ENCODE assay signal across 2 cellular contexts in the genomic region with DNA sequence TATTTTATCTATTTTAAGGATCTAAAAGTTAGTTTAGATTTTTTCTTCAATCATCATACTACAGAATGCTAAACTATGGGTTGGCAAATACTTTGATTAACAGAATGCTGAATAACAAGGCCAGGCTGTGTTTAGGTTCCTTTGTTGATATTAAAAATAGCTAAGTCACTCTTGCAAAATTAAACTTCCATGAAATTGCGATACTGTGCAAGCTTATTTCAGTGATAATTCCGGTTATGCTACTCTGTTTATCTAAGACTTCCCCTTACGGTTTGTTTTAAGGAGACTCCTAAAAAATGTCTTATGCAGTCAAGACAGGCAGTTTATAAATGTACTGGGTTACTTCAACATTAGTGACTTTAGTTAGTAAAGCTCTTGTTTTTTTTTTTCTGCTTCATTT.
TF ChIP-seq lines count a peak whose summit lies in the region.

No MANE protein-coding gene starts in this region.

TF ChIP-seq in liver, 16 proteins besides CTCF, POLR2A, EP300 and RAD21:
- TF ChIP-seq HNF4A (conservative IDR thresholded peaks at IDR 0.05) (no peak), NR2F2 (IDR thresholded peaks at IDR 0.05) (no peak)
- TF ChIP-seq, protein P1, sequence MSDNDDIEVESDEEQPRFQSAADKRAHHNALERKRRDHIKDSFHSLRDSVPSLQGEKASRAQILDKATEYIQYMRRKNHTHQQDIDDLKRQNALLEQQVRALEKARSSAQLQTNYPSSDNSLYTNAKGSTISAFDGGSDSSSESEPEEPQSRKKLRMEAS (IDR thresholded peaks at IDR 0.05), result no peak
- TF ChIP-seq, protein P2, sequence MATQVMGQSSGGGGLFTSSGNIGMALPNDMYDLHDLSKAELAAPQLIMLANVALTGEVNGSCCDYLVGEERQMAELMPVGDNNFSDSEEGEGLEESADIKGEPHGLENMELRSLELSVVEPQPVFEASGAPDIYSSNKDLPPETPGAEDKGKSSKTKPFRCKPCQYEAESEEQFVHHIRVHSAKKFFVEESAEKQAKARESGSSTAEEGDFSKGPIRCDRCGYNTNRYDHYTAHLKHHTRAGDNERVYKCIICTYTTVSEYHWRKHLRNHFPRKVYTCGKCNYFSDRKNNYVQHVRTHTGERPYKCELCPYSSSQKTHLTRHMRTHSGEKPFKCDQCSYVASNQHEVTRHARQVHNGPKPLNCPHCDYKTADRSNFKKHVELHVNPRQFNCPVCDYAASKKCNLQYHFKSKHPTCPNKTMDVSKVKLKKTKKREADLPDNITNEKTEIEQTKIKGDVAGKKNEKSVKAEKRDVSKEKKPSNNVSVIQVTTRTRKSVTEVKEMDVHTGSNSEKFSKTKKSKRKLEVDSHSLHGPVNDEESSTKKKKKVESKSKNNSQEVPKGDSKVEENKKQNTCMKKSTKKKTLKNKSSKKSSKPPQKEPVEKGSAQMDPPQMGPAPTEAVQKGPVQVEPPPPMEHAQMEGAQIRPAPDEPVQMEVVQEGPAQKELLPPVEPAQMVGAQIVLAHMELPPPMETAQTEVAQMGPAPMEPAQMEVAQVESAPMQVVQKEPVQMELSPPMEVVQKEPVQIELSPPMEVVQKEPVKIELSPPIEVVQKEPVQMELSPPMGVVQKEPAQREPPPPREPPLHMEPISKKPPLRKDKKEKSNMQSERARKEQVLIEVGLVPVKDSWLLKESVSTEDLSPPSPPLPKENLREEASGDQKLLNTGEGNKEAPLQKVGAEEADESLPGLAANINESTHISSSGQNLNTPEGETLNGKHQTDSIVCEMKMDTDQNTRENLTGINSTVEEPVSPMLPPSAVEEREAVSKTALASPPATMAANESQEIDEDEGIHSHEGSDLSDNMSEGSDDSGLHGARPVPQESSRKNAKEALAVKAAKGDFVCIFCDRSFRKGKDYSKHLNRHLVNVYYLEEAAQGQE (IDR thresholded peaks at IDR 0.05), result no peak
TF ChIP-seq in liver: peak in this region for 0.

TF ChIP-seq in HepG2, 621 proteins besides CTCF, POLR2A, EP300 and RAD21:
- TF ChIP-seq, protein P3, sequence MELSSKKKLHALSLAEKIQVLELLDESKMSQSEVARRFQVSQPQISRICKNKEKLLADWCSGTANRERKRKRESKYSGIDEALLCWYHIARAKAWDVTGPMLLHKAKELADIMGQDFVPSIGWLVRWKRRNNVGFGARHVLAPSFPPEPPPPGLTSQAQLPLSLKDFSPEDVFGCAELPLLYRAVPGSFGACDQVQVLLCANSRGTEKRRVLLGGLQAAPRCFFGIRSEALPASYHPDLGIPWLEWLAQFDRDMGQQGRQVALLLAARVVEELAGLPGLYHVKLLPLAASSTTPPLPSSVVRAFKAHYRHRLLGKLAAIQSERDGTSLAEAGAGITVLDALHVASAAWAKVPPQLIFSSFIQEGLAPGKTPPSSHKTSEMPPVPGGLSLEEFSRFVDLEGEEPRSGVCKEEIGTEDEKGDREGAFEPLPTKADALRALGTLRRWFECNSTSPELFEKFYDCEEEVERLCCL (CRISPR knock-in tag; IDR thresholded peaks at IDR 0.05; ENCODE audit: borderline replicate concordance), result no peak
- TF ChIP-seq, protein P4, sequence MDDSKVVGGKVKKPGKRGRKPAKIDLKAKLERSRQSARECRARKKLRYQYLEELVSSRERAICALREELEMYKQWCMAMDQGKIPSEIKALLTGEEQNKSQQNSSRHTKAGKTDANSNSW (CRISPR knock-in tag; IDR thresholded peaks at IDR 0.05; ENCODE audit: borderline replicate concordance), result no peak
TF ChIP-seq in HepG2: peak in this region for 0.
